Comparison of ENCODE assay signal across 11 cellular contexts in the genomic region with DNA sequence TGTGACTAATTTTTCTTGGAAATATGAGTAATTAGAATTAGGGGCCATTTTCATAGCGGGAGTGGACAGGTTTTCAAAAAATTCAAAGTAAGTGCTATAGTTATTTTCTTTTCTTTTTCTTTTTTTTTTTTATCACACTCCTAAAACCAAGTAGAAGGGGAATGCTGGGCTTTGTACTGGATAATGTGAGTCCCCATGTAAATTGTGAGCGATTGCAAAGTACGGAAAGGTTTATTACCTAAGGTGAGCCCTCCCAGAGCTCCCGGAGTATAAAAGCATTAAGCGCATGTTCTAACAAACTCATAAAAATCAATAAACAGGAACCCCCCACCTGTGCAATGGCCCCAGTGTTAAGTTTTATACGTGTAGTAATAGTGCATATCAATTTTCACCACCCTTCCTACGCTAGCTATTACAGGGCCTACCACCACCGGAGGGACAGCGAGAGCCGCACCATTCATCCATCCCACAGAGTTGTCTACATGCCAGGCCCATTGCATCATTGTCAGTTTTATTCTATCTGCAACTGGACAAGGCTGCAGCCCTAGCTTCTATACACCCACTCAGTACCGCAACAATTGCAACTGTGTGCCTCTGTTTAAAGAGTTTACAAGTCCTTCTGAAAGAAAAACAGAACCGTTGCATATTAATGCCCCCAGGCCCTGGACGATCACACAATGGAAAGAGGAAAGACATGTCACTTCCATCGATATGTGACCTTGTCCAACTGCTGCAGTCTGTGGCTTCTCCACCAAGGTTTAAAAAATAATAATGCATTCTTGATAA. TPM values are rescaled to one million over a fixed set of nuclear protein-coding genes. Genes with fewer than 3 reads are reported as not detected.
A peak's percentile ranks its signal among the peaks of the same experiment; 100 is the strongest.
DNase-seq lines count a peak whose midpoint lies in the region; ATAC-seq and TF ChIP-seq lines count a peak whose summit lies in the region.
"Had no signal": no experiment of that assay in that cellular context is flagged by ENCODE, and none has a peak within 500 bp of the region (broad histone marks: within the 10 kb centered on the region; RNA-seq: fewer than 3 reads in every experiment).

No MANE protein-coding gene starts in this region.

- peak overlapping the region in 1 of 2 donors; percentile 93 for H3K27ac Mint-ChIP-seq in natural killer cell treated with Interleukin-12 subunit alpha and Interleukin-12 subunit beta and Interleukin-15 and Interleukin-18, amount 100 ng/mL, for 72 hours

- H3K4me1 ChIP-seq in esophagus squamous epithelium = peaks cover 0 to 61% (median 21%) of the 10 kb centered on the region in 3 donors

- peak overlapping the region in 2 of 4 donors; percentile 23 to 28 for H3K27ac ChIP-seq in esophagus squamous epithelium

- no peak overlapping the region for H3K4me3 ChIP-seq in fibroblast of mammary gland (ENCODE audit: control insufficient read depth, low read depth, low read length)
- H3K4me3 ChIP-seq in esophagus squamous epithelium = no peak overlapping the region
- H3K4me3 ChIP-seq: MG63 had no signal

- H3K9me3 Mint-ChIP-seq in natural killer cell treated with Interleukin-12 subunit alpha and Interleukin-12 subunit beta and Interleukin-15 and Interleukin-18, amount 100 ng/mL, for 72 hours = no peaks in the 10 kb centered on the region
- H3K9me3 Mint-ChIP-seq: CD4-positive, alpha-beta T cell had no signal

- TF ChIP-seq POLR2A in esophagus squamous epithelium (IDR thresholded peaks at IDR 0.05) = no peak

- H3K27me3 Mint-ChIP-seq in natural killer cell treated with Interleukin-12 subunit alpha and Interleukin-12 subunit beta and Interleukin-15 and Interleukin-18, amount 100 ng/mL, for 72 hours = no peaks in the 10 kb centered on the region
- H3K27me3 Mint-ChIP-seq: CD4-positive, alpha-beta T cell had no signal

- DNase-seq in AG08395 (ENCODE audit: low spot score) (peak; percentile 57), fibroblast of mammary gland (ENCODE audit: low read depth) (peak; percentile 89), activated gamma-delta T cell treated with Interleukin-2 at 50 U/mL for 16 hours (no peak), esophagus squamous epithelium (lab: John Stamatoyannopoulos, UW) (no peak), SHP77 treated with DMSO at 0.1 percent for 48 hours (lab: John Stamatoyannopoulos, UW) (no peak)
- DNase-seq in natural killer cell treated with Interleukin-12 subunit alpha and Interleukin-12 subunit beta and Interleukin-15 and Interleukin-18, amount 100 ng/mL, for 72 hours (ENCODE audit: low spot score) = no peak
- DNase-seq: CD4-positive, alpha-beta T cell; MG63; SHP77 had no signal

- intact Hi-C loops in esophagus squamous epithelium (cut with DNase I) = no loop called here

- WGBS in esophagus squamous epithelium, 2 donors = 74 to 78% methylated on average over 14 of the region's 14 CpGs

- peak overlapping the region; percentile 62 for H3K4me3 Mint-ChIP-seq in natural killer cell treated with Interleukin-12 subunit alpha and Interleukin-12 subunit beta and Interleukin-15 and Interleukin-18, amount 100 ng/mL, for 72 hours
- H3K4me3 Mint-ChIP-seq: CD4-positive, alpha-beta T cell had no signal

- H3K4me1 Mint-ChIP-seq in natural killer cell treated with Interleukin-12 subunit alpha and Interleukin-12 subunit beta and Interleukin-15 and Interleukin-18, amount 100 ng/mL, for 72 hours (ENCODE audit: low read depth in 2 of 2) = peaks cover 66 to 85% of the 10 kb centered on the region in 2 donors

- ATAC-seq in natural killer cell treated with Interleukin-12 subunit alpha and Interleukin-12 subunit beta and Interleukin-15 and Interleukin-18, amount 100 ng/mL, for 72 hours = no peak
- ATAC-seq in HG02938 (IDR thresholded peaks at IDR 0.05; ENCODE audit: unreplicated experiment) = no peak

- H3K36me3 ChIP-seq in esophagus squamous epithelium = no peaks in the 10 kb centered on the region

- peak; percentile 17 for TF ChIP-seq CTCF in fibroblast of mammary gland (conservative IDR thresholded peaks at IDR 0.05; ENCODE audit: control insufficient read depth, insufficient read depth, low read depth, low read length)
- no peak for TF ChIP-seq CTCF in esophagus squamous epithelium (IDR thresholded peaks at IDR 0.05)

- H3K9me3 ChIP-seq in esophagus squamous epithelium = no peaks in the 10 kb centered on the region
- H3K9me3 ChIP-seq: MG63 had no signal

- peaks cover 23% of the 10 kb centered on the region for H3K36me3 Mint-ChIP-seq in natural killer cell treated with Interleukin-12 subunit alpha and Interleukin-12 subunit beta and Interleukin-15 and Interleukin-18, amount 100 ng/mL, for 72 hours

- no peaks in the 10 kb centered on the region for H3K27me3 ChIP-seq in esophagus squamous epithelium
- H3K27me3 ChIP-seq: MG63 had no signal

TF ChIP-seq in PFSK-1, 5 proteins besides CTCF, POLR2A, EP300 and RAD21:
- TF ChIP-seq, protein P1, sequence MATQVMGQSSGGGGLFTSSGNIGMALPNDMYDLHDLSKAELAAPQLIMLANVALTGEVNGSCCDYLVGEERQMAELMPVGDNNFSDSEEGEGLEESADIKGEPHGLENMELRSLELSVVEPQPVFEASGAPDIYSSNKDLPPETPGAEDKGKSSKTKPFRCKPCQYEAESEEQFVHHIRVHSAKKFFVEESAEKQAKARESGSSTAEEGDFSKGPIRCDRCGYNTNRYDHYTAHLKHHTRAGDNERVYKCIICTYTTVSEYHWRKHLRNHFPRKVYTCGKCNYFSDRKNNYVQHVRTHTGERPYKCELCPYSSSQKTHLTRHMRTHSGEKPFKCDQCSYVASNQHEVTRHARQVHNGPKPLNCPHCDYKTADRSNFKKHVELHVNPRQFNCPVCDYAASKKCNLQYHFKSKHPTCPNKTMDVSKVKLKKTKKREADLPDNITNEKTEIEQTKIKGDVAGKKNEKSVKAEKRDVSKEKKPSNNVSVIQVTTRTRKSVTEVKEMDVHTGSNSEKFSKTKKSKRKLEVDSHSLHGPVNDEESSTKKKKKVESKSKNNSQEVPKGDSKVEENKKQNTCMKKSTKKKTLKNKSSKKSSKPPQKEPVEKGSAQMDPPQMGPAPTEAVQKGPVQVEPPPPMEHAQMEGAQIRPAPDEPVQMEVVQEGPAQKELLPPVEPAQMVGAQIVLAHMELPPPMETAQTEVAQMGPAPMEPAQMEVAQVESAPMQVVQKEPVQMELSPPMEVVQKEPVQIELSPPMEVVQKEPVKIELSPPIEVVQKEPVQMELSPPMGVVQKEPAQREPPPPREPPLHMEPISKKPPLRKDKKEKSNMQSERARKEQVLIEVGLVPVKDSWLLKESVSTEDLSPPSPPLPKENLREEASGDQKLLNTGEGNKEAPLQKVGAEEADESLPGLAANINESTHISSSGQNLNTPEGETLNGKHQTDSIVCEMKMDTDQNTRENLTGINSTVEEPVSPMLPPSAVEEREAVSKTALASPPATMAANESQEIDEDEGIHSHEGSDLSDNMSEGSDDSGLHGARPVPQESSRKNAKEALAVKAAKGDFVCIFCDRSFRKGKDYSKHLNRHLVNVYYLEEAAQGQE (IDR thresholded peaks at IDR 0.05; ENCODE audit: insufficient read depth in 1 of 2, low read depth in 2 of 2, low read length in 2 of 2) = no peak; a peak in 1 of 4 replicates
- TF ChIP-seq FOXP2 (optimal IDR thresholded peaks at IDR 0.05; ENCODE audit: borderline replicate concordance, extremely low read depth, extremely low read length, insufficient read depth) = peak; percentile 34

RNA-seq across cellular contexts. Expression of a gene that starts 58.7 kb away (rescaled TPM):
- 13.2 TPM for polyA plus RNA-seq in PFSK-1 (2012; ENCODE audit: insufficient read length, low read depth)
- total RNA-seq in natural killer cell treated with Interleukin-12 subunit alpha and Interleukin-12 subunit beta and Interleukin-15 and Interleukin-18, amount 100 ng/mL, for 72 hours = 100 to 1,000 TPM; 181 to 248 TPM
- total RNA-seq in esophagus squamous epithelium = 10 to 100 TPM in 2 of 4 donors, 1 to 10 TPM in 2; 3.1 to 56.5 (median 15.7) TPM

Comparison
In these comparisons a context has a peak if more than half of its experiments do, and no peak if none do; other contexts are left out.
1. DNase-seq: peak in AG08395 (single experiment) and fibroblast of mammary gland (single experiment); none in natural killer cell treated with Interleukin-12 subunit alpha and Interleukin-12 subunit beta and Interleukin-15 and Interleukin-18, amount 100 ng/mL, for 72 hours (single experiment), activated gamma-delta T cell treated with Interleukin-2 at 50 U/mL for 16 hours (single experiment), esophagus squamous epithelium (single experiment) and SHP77 treated with DMSO at 0.1 percent for 48 hours (single experiment).